1 cellular context compared by ENCODE assay signal in genomic region chr18:519019-519879, GRCh38.
TF ChIP-seq lines count a peak whose summit lies in the region.

No MANE protein-coding gene starts in this region.

TF ChIP-seq in K562, 482 proteins besides CTCF, POLR2A, EP300 and RAD21 (continued from another document and continues in another):
- TF ChIP-seq ARID4B (CRISPR knock-in tag; IDR thresholded peaks at IDR 0.05) (no peak), HDGF (IDR thresholded peaks at IDR 0.05) (no peak), USF1 (CRISPR knock-in tag; IDR thresholded peaks at IDR 0.05) (peak; percentile 51), ZNF395 (CRISPR knock-in tag; IDR thresholded peaks at IDR 0.05) (peak; percentile 94), ZNF609 (CRISPR knock-in tag; IDR thresholded peaks at IDR 0.05; ENCODE audit: borderline replicate concordance) (no peak), HDAC1 (IDR thresholded peaks at IDR 0.05) (no peak), KHSRP (IDR thresholded peaks at IDR 0.05) (no peak), CTCFL (IDR thresholded peaks at IDR 0.05; ENCODE audit: borderline replicate concordance, insufficient read depth, low read depth, low read length, poor library complexity, severe bottlenecking) (no peak), ZNF232 (CRISPR knock-in tag; IDR thresholded peaks at IDR 0.05) (peak; percentile 43; the same call in 1 of the 2 replicates), ARID1B (IDR thresholded peaks at IDR 0.05) (peak; percentile 61), ETS2 (tag; IDR thresholded peaks at IDR 0.05; ENCODE audit: borderline replicate concordance, poor library complexity, severe bottlenecking) (no peak), IRF2 (CRISPR knock-in tag; IDR thresholded peaks at IDR 0.05) (no peak), JUNB (CRISPR knock-in tag; conservative IDR thresholded peaks at IDR 0.05) (no peak), TEAD2 (tag; IDR thresholded peaks at IDR 0.05) (0 out of 2 replicates have a peak, but pooled peaks have one; percentile 47), ZBTB11 (CRISPR knock-in tag; IDR thresholded peaks at IDR 0.05) (peak in 1 of 3 experiments; percentile 44; a peak in 1 of 6 replicates), DNMT1 (IDR thresholded peaks at IDR 0.05) (no peak), NFXL1 (CRISPR knock-in tag; IDR thresholded peaks at IDR 0.05) (no peak), ZNF408 (CRISPR knock-in tag; IDR thresholded peaks at IDR 0.05; ENCODE audit: low read depth) (no peak), GABPB1 (CRISPR knock-in tag; IDR thresholded peaks at IDR 0.05) (no peak), ZNF586 (CRISPR knock-in tag; conservative IDR thresholded peaks at IDR 0.05) (no peak), FOXA3 (CRISPR knock-in tag; conservative IDR thresholded peaks at IDR 0.05 in 1 of 2, IDR thresholded peaks at IDR 0.05 in 1 of 2) (peak in 1 of 2 experiments; percentile 65; a peak in 1 of 4 replicates), HNRNPL (IDR thresholded peaks at IDR 0.05; ENCODE audit: low read depth, low read length) (no peak), STAT5A (IDR thresholded peaks at IDR 0.05; ENCODE audit: borderline replicate concordance, low read length) (no peak), MIER1 (IDR thresholded peaks at IDR 0.05; ENCODE audit: low read depth) (no peak), SMAD2 (IDR thresholded peaks at IDR 0.05; ENCODE audit: low read depth, low read length) (no peak), ZNF695 (CRISPR knock-in tag; IDR thresholded peaks at IDR 0.05) (no peak), ZFX (CRISPR knock-in tag; IDR thresholded peaks at IDR 0.05) (peak; percentile 88), YBX1 (IDR thresholded peaks at IDR 0.05) (no peak), SNRNP70 (optimal IDR thresholded peaks at IDR 0.05; ENCODE audit: low read depth, low read length) (no peak), TEAD1 (CRISPR knock-in tag; IDR thresholded peaks at IDR 0.05) (peak; percentile 34 to 36; a peak in 1 of 4 replicates), HEY1 (CRISPR knock-in tag; IDR thresholded peaks at IDR 0.05; ENCODE audit: borderline replicate concordance) (no peak), SRSF9 (IDR thresholded peaks at IDR 0.05; ENCODE audit: borderline replicate concordance, low read depth, low read length) (no peak), TEAD4 (IDR thresholded peaks at IDR 0.05; ENCODE audit: low read length) (no peak), TEAD4 (CRISPR knock-in tag; IDR thresholded peaks at IDR 0.05; ENCODE audit: borderline replicate concordance) (no peak), SMARCC2 (IDR thresholded peaks at IDR 0.05; ENCODE audit: low read depth) (0 out of 2 replicates have a peak, but pooled peaks have one; percentile 51), SMARCA4 (IDR thresholded peaks at IDR 0.05) (peak; percentile 66), GTF2A2 (tag; IDR thresholded peaks at IDR 0.05) (no peak), NR1H2 (CRISPR knock-in tag; IDR thresholded peaks at IDR 0.05) (no peak), MLX (CRISPR knock-in tag; conservative IDR thresholded peaks at IDR 0.05) (0 out of 4 replicates have a peak, but pooled peaks of 1 of the 2 experiments have one; percentile 30), MEF2D (tag; conservative IDR thresholded peaks at IDR 0.05; ENCODE audit: low read depth) (peak; percentile 81), ARID2 (IDR thresholded peaks at IDR 0.05) (no peak), BCLAF1 (IDR thresholded peaks at IDR 0.05; ENCODE audit: borderline replicate concordance in 1 of 2, control insufficient read depth in 1 of 2, low read depth in 2 of 2, low read length in 1 of 2) (no peak)
